ENCODE assay signal across 15 cellular contexts in genomic region chr9:89744730-89745129, GRCh38.
DNase-seq lines count a peak whose midpoint lies in the region; ATAC-seq and TF ChIP-seq lines count a peak whose summit lies in the region.
"Had no signal": no experiment of that assay in that cellular context is flagged by ENCODE, and none has a peak within 500 bp of the region (broad histone marks: within the 10 kb centered on the region; RNA-seq: fewer than 3 reads in every experiment).

No MANE protein-coding gene starts in this region.

- no peak for TF ChIP-seq CTCF in foreskin keratinocyte (conservative IDR thresholded peaks at IDR 0.05)
- no peak for TF ChIP-seq CTCF in type B pancreatic cell (conservative IDR thresholded peaks at IDR 0.05)

- H3K36me3 Mint-ChIP-seq in T-cell, result no peaks in the 10 kb centered on the region
- H3K36me3 Mint-ChIP-seq in type B pancreatic cell, result no peaks in the 10 kb centered on the region

- H3K27ac Mint-ChIP-seq in stimulated activated naive CD8-positive, alpha-beta T cell treated with anti-CD3 and anti-CD28 coated beads, Interleukin-15, amount 100 ng/mL, for 72 hours, result peak overlapping the region in 1 of 2 donors; percentile 86
- peak overlapping the region; percentile 84 for H3K27ac Mint-ChIP-seq in T-cell
- H3K27ac Mint-ChIP-seq in type B pancreatic cell, result peak overlapping the region; percentile 55
- H3K27ac Mint-ChIP-seq: progenitor cell of endocrine pancreas had no signal

- H3K4me3 Mint-ChIP-seq in stimulated activated naive CD8-positive, alpha-beta T cell treated with anti-CD3 and anti-CD28 coated beads, Interleukin-15, amount 100 ng/mL, for 72 hours, result peak overlapping the region; percentile 59 to 85
- H3K4me3 Mint-ChIP-seq in T-cell (peak overlapping the region in 1 of 3 donors; percentile 83), type B pancreatic cell (no peak overlapping the region)
- H3K4me3 Mint-ChIP-seq: endodermal cell had no signal

- peaks cover 98% of the 10 kb centered on the region for H3K4me1 Mint-ChIP-seq in stimulated activated naive CD8-positive, alpha-beta T cell treated with anti-CD3 and anti-CD28 coated beads, Interleukin-15, amount 100 ng/mL, for 72 hours
- H3K4me1 Mint-ChIP-seq in T-cell, result peaks cover 88 to 93% (median 89%) of the 10 kb centered on the region in 3 donors
- H3K4me1 Mint-ChIP-seq in type B pancreatic cell (ENCODE audit: unreplicated experiment), result peaks cover 27% of the 10 kb centered on the region

- H3K27me3 Mint-ChIP-seq in stimulated activated naive CD8-positive, alpha-beta T cell treated with anti-CD3 and anti-CD28 coated beads, Interleukin-15, amount 100 ng/mL, for 72 hours, result peaks cover 26% of the 10 kb centered on the region
- H3K27me3 Mint-ChIP-seq in T-cell, result no peaks in the 10 kb centered on the region
- no peaks in the 10 kb centered on the region for H3K27me3 Mint-ChIP-seq in type B pancreatic cell

- no peak for DNase-seq in stimulated activated naive CD8-positive, alpha-beta T cell treated with anti-CD3 and anti-CD28 coated beads, Interleukin-15, amount 100 ng/mL, for 72 hours
- DNase-seq in stimulated activated naive CD8-positive, alpha-beta T cell treated with anti-CD3 and anti-CD28 coated beads, Interleukin-15, Interleukin-2, amounts not matched to agents 100 U/mL and 50 U/mL, for 24 hours, result no peak
- DNase-seq in T-cell (no peak), foreskin keratinocyte (peak; percentile 76 to 91), type B pancreatic cell (ENCODE audit: extremely low spot score, unreplicated experiment) (no peak), RKO (ENCODE audit: low spot score) (no peak)
- no peak for DNase-seq in effector CD4-positive, alpha-beta T cell
- DNase-seq: amygdala, endodermal cell, NCI-H1048, Peyer's patch, small intestine had no signal

- POLR2A ChIA-PET in T-cell (lab: Charles Lee), result interaction anchor here in 1 of 2 donors (0.5 kb wide), 1 partner anchor 1765 kb away, joined by 4 read pairs; no protein-coding TSS in a partner anchor

- no peak for ATAC-seq in stimulated activated naive CD8-positive, alpha-beta T cell treated with anti-CD3 and anti-CD28 coated beads, Interleukin-15, amount 100 ng/mL, for 72 hours
- no peak for ATAC-seq in stimulated activated naive CD8-positive, alpha-beta T cell treated with anti-CD3 and anti-CD28 coated beads, Interleukin-15, Interleukin-2, amounts not matched to agents 100 U/mL and 50 U/mL, for 24 hours
- ATAC-seq in T-cell (replicated peaks in 1 of 4) (no peak), foreskin keratinocyte (peak; percentile 95), HG02759 (IDR thresholded peaks at IDR 0.05; ENCODE audit: unreplicated experiment) (no peak)

- CTCF ChIA-PET in T-cell (lab: Charles Lee), result no interaction called here

- H3K27me3 ChIP-seq in foreskin keratinocyte, result no peaks in the 10 kb centered on the region
- H3K27me3 ChIP-seq: Peyer's patch, tibial nerve had no signal

- H3K9me3 Mint-ChIP-seq in stimulated activated naive CD8-positive, alpha-beta T cell treated with anti-CD3 and anti-CD28 coated beads, Interleukin-15, amount 100 ng/mL, for 72 hours, result no peaks in the 10 kb centered on the region
- H3K9me3 Mint-ChIP-seq in T-cell (peaks cover 0 to 5% (median 0%) of the 10 kb centered on the region in 3 donors), type B pancreatic cell (no peaks in the 10 kb centered on the region)
- H3K9me3 Mint-ChIP-seq: endodermal cell had no signal

- no peaks in the 10 kb centered on the region for H3K4me1 ChIP-seq in foreskin keratinocyte
- H3K4me1 ChIP-seq: tibial nerve had no signal

- no peak overlapping the region for H3K27ac ChIP-seq in foreskin keratinocyte
- H3K27ac ChIP-seq: tibial nerve had no signal

Comparison
In these comparisons a context has a peak if more than half of its experiments do, and no peak if none do; other contexts are left out.
1. DNase-seq: peak in foreskin keratinocyte (2 of 2); none in stimulated activated naive CD8-positive, alpha-beta T cell treated with anti-CD3 and anti-CD28 coated beads, Interleukin-15, amount 100 ng/mL, for 72 hours (0 of 2), stimulated activated naive CD8-positive, alpha-beta T cell treated with anti-CD3 and anti-CD28 coated beads, Interleukin-15, Interleukin-2, amounts not matched to agents 100 U/mL and 50 U/mL, for 24 hours (single experiment), T-cell (0 of 34), type B pancreatic cell (single experiment), effector CD4-positive, alpha-beta T cell (single experiment) and RKO (single experiment).